Comparison of ENCODE assay signal across 10 cellular contexts in the genomic region with DNA sequence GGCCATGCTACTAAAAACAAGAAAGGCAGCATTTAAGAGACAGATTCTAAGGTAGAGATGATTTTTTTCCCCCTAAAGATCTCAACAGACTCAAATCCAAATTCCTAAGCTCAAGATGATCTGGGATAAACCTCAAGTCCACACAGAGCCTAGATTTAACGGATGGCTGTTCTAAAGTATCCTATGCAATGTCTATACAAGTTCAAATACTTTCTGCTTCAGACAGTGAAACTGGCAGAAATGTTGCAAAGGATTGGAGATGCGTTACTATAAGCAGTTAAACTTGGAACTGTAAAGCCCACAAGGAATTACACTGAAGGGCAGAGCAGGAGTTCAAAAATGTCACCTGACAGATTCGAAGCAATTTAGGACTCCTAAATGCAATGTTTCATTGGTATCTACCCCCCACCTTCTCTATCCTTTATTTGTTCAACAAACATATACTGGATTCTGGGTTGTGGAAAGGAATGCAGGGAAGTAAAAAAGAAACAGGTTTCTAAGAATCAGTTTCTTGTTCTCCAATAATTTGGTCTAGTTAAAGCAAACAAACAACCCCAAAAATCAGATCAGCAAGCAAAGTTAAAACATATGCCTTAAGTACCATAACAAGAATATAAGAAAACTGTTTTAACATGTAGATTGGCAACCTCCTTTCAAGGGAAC. TPM values are rescaled to one million over a fixed set of nuclear protein-coding genes. Genes with fewer than 3 reads are reported as not detected.
DNase-seq lines count a peak whose midpoint lies in the region; ATAC-seq, FAIRE-seq and TF ChIP-seq lines count a peak whose summit lies in the region.
"Had no signal": no experiment of that assay in that cellular context is flagged by ENCODE, and none has a peak within 500 bp of the region (broad histone marks: within the 10 kb centered on the region; RNA-seq: fewer than 3 reads in every experiment).

No MANE protein-coding gene starts in this region.

- H3K9me3 ChIP-seq in HEK293 (ENCODE audit: control insufficient read depth, insufficient read depth, low read depth, low read length) = no peaks in the 10 kb centered on the region; the same call in 1 of the 2 replicates
- no peaks in the 10 kb centered on the region for H3K9me3 ChIP-seq in adipocyte (ENCODE audit: control insufficient read depth, low read length)
- no peaks in the 10 kb centered on the region for H3K9me3 ChIP-seq in iPS-15b (ENCODE audit: control insufficient read depth, insufficient read depth, low read length)
- H3K9me3 ChIP-seq in skeletal muscle tissue (ENCODE audit: control insufficient read depth in 3 of 3, low read length in 3 of 3) = no peaks in the 10 kb centered on the region

- H3K4me3 ChIP-seq in HEK293 (ENCODE audit: low read depth, low read length) (no peak overlapping the region; the same call in 1 of the 2 replicates), adipocyte (ENCODE audit: low read length) (peak overlapping the region; percentile 94), iPS-15b (ENCODE audit: low read depth, low read length) (peak overlapping the region; percentile 71), skeletal muscle tissue (ENCODE audit: low read length in 3 of 3) (peak overlapping the region; percentile 90 to 97 (median 95))

- H3K4me1 ChIP-seq in HEK293 (ENCODE audit: control insufficient read depth, insufficient read depth, low read length) = peaks cover 19% of the 10 kb centered on the region
- H3K4me1 ChIP-seq in adipocyte (ENCODE audit: control insufficient read depth, insufficient read depth, low read length) = peaks cover 5% of the 10 kb centered on the region
- no peaks in the 10 kb centered on the region for H3K4me1 ChIP-seq in iPS-15b (ENCODE audit: control insufficient read depth, insufficient read depth, low read length)
- H3K4me1 ChIP-seq in skeletal muscle tissue (ENCODE audit: control insufficient read depth in 3 of 3, insufficient read depth in 3 of 3, low read length in 3 of 3) = peaks cover 10 to 19% (median 18%) of the 10 kb centered on the region in 3 donors

- no peak for TF ChIP-seq POLR2A in GM12891 (IDR thresholded peaks at IDR 0.05; ENCODE audit: low read depth, low read length)

- POLR2A ChIA-PET in HEK293 (lab: Yijun Ruan, JAX) = interaction anchor here (0.6 to 2.7 kb wide), 2 partner anchors 11 to 65 kb away, joined by 3 to 12 read pairs; a partner anchor contains a TSS

- H3K9ac ChIP-seq in adipocyte (ENCODE audit: low read length) (peak overlapping the region; percentile 86), iPS-15b (ENCODE audit: low read depth, low read length) (no peak overlapping the region), skeletal muscle tissue (ENCODE audit: low read depth in 1 of 3, low read length in 3 of 3) (peak overlapping the region in 1 of 3 donors; percentile 85)

- no peak for ATAC-seq in HG02938 (IDR thresholded peaks at IDR 0.05; ENCODE audit: unreplicated experiment)

- DNase-seq in adipocyte (ENCODE audit: low read depth) = peak; percentile 28
- DNase-seq in NCI-H345 treated with DMSO at 0.1 percent for 48 hours (lab: John Stamatoyannopoulos, UW; ENCODE audit: unreplicated experiment) = no peak
- no peak for DNase-seq in hippocampal formation (lab: John Stamatoyannopoulos, UW)
- DNase-seq in GM12891 (ENCODE audit: insufficient read length, low spot score) = no peak
- DNase-seq: KG1; stimulated activated naive CD4-positive, alpha-beta T cell treated with Interleukin-2 at 50 U/mL for 16 hours had no signal

- H3K27me3 ChIP-seq in adipocyte (replicated peaks; ENCODE audit: control insufficient read depth, insufficient read depth, low read length) = no peaks in the 10 kb centered on the region
- peaks cover 21% of the 10 kb centered on the region for H3K27me3 ChIP-seq in iPS-15b (ENCODE audit: control insufficient read depth, insufficient read depth, low read length)
- H3K27me3 ChIP-seq in skeletal muscle tissue (ENCODE audit: control insufficient read depth in 3 of 3, insufficient read depth in 3 of 3, low read length in 3 of 3) = no peaks in the 10 kb centered on the region

- 0 out of 2 replicates have a peak overlapping the region, but pooled peaks have one; percentile 78 for H3K27ac ChIP-seq in HEK293 (ENCODE audit: extremely low read depth, low read depth, low read length)
- H3K27ac ChIP-seq in skeletal muscle tissue (ENCODE audit: low read depth, low read length) = no peak overlapping the region

- no peak for TF ChIP-seq CTCF in HEK293 (tag by site-specific recombination; IDR thresholded peaks at IDR 0.05)

- CTCF ChIA-PET in HEK293 (lab: Yijun Ruan, JAX) = interaction anchor here (0.6 kb wide), 1 partner anchor 117 kb away, joined by 3 read pairs; no protein-coding TSS in a partner anchor

- no peaks in the 10 kb centered on the region for H3K36me3 ChIP-seq in HEK293 (ENCODE audit: control insufficient read depth in 2 of 2, insufficient read depth in 1 of 2, low read length in 2 of 2)
- no peaks in the 10 kb centered on the region for H3K36me3 ChIP-seq in adipocyte (ENCODE audit: control insufficient read depth, insufficient read depth, low read length, severe bottlenecking)
- no peaks in the 10 kb centered on the region for H3K36me3 ChIP-seq in iPS-15b (ENCODE audit: control insufficient read depth, insufficient read depth, low read length)
- H3K36me3 ChIP-seq in skeletal muscle tissue (ENCODE audit: control insufficient read depth in 3 of 3, insufficient read depth in 3 of 3, low read length in 3 of 3) = no peaks in the 10 kb centered on the region

- FAIRE-seq in GM12891 (lab: Jason Lieb, UNC) = no peak

TF ChIP-seq in HEK293, 187 proteins besides CTCF, POLR2A, EP300 and RAD21:
- TF ChIP-seq ZNF19 (tag by site-specific recombination; IDR thresholded peaks at IDR 0.05; ENCODE audit: low read depth) (no peak), ZBTB17 (tag by site-specific recombination; IDR thresholded peaks at IDR 0.05) (peak; percentile 51), ZNF335 (tag by site-specific recombination; conservative IDR thresholded peaks at IDR 0.05) (no peak), ZNF670 (tag by site-specific recombination; IDR thresholded peaks at IDR 0.05; ENCODE audit: low read depth) (no peak), SP7 (tag by site-specific recombination; IDR thresholded peaks at IDR 0.05) (no peak)
- TF ChIP-seq, protein P1, sequence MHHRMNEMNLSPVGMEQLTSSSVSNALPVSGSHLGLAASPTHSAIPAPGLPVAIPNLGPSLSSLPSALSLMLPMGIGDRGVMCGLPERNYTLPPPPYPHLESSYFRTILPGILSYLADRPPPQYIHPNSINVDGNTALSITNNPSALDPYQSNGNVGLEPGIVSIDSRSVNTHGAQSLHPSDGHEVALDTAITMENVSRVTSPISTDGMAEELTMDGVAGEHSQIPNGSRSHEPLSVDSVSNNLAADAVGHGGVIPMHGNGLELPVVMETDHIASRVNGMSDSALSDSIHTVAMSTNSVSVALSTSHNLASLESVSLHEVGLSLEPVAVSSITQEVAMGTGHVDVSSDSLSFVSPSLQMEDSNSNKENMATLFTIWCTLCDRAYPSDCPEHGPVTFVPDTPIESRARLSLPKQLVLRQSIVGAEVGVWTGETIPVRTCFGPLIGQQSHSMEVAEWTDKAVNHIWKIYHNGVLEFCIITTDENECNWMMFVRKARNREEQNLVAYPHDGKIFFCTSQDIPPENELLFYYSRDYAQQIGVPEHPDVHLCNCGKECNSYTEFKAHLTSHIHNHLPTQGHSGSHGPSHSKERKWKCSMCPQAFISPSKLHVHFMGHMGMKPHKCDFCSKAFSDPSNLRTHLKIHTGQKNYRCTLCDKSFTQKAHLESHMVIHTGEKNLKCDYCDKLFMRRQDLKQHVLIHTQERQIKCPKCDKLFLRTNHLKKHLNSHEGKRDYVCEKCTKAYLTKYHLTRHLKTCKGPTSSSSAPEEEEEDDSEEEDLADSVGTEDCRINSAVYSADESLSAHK (tag by site-specific recombination; IDR thresholded peaks at IDR 0.05) = peak; percentile 86
TF ChIP-seq in HEK293: peak in this region for 2.

TF ChIP-seq in GM12891, 5 proteins besides CTCF, POLR2A, EP300 and RAD21:
- TF ChIP-seq POU2F2 (IDR thresholded peaks at IDR 0.05; ENCODE audit: low read depth, low read length) (no peak), POLR2AphosphoS5 (IDR thresholded peaks at IDR 0.05; ENCODE audit: low read depth, low read length) (no peak), PAX5 (IDR thresholded peaks at IDR 0.05; ENCODE audit: insufficient read depth, low read length, severe bottlenecking) (no peak), SPI1 (IDR thresholded peaks at IDR 0.05; ENCODE audit: low read depth, low read length) (no peak), TAF1 (IDR thresholded peaks at IDR 0.05; ENCODE audit: low read depth, low read length) (no peak)

RNA-seq across cellular contexts. Expression of a gene that starts 1.6 kb away (rescaled TPM):
- total RNA-seq in skeletal muscle tissue = 13.6 TPM
- polyA plus RNA-seq in GM12891 (2012; ENCODE audit: low read depth, missing spikeins) = 0.63 TPM
